In genomic region chr10:73819513-73820093, GRCh38 we compare ENCODE assay signal across 11 cellular contexts. TPM values are rescaled to one million over a fixed set of nuclear protein-coding genes. Genes with fewer than 3 reads are reported as not detected.
DNase-seq lines count a peak whose midpoint lies in the region; ATAC-seq and TF ChIP-seq lines count a peak whose summit lies in the region.
"Had no signal": no experiment of that assay in that cellular context is flagged by ENCODE, and none has a peak within 500 bp of the region (broad histone marks: within the 10 kb centered on the region; RNA-seq: fewer than 3 reads in every experiment).

No MANE protein-coding gene starts in this region.

- ATAC-seq in activated B cell treated with CpG ODN at 0.5 μM for 24 hours (ENCODE audit: low read depth), result no peak
- ATAC-seq in gastroesophageal sphincter, result peak; percentile 40
- no peak for ATAC-seq in HG02588 (IDR thresholded peaks at IDR 0.05; ENCODE audit: unreplicated experiment)
- ATAC-seq in HG03108 (IDR thresholded peaks at IDR 0.05; ENCODE audit: unreplicated experiment), result no peak

- H3K27ac ChIP-seq in gastroesophageal sphincter (peak overlapping the region in 3 of 4 donors; percentile 61 to 72 (median 63)), neutrophil (peak overlapping the region; percentile 81)

- H3K27me3 Mint-ChIP-seq in Calu3 (ENCODE audit: unreplicated experiment) (no peaks in the 10 kb centered on the region), activated B cell treated with CpG ODN at 0.5 μM for 24 hours (no peaks in the 10 kb centered on the region)

- no peaks in the 10 kb centered on the region for H3K9me3 ChIP-seq in gastroesophageal sphincter
- H3K9me3 ChIP-seq in neutrophil, result no peaks in the 10 kb centered on the region

- WGBS in gastroesophageal sphincter (ENCODE audit: low coverage in 1 of 2), 2 donors, result no CpG with 5 or more reads among the region's 20 CpGs

- TF ChIP-seq EP300 in gastroesophageal sphincter (IDR thresholded peaks at IDR 0.05), result no peak

- POLR2A ChIA-PET in activated B cell treated with CpG ODN at 0.5 μM for 24 hours (lab: Charles Lee), result no interaction called here

- peaks cover 0 to 27% (median 0%) of the 10 kb centered on the region in 3 donors for H3K4me1 ChIP-seq in gastroesophageal sphincter
- peaks cover 50 to 55% of the 10 kb centered on the region in 2 experiments for H3K4me1 ChIP-seq in neutrophil (ENCODE audit: control insufficient read depth in 1 of 2, insufficient read depth in 1 of 2, low read depth in 1 of 2, low read length in 1 of 2)

- H3K9me3 Mint-ChIP-seq in Calu3 (ENCODE audit: low read depth, unreplicated experiment) (no peaks in the 10 kb centered on the region), activated B cell treated with CpG ODN at 0.5 μM for 24 hours (no peaks in the 10 kb centered on the region)

- H3K4me1 Mint-ChIP-seq in Calu3 (ENCODE audit: low read depth, unreplicated experiment) (no peaks in the 10 kb centered on the region), activated B cell treated with CpG ODN at 0.5 μM for 24 hours (no peaks in the 10 kb centered on the region)

- BruUV-seq in Calu3 (replicated peaks; lab: Mats Ljungman, UMichigan), result no TSS peak

- TF ChIP-seq POLR2A in gastroesophageal sphincter (IDR thresholded peaks at IDR 0.05), result no peak

- no peak for TF ChIP-seq CTCF in Calu3 (IDR thresholded peaks at IDR 0.05; ENCODE audit: unreplicated experiment)
- no peak for TF ChIP-seq CTCF in activated B cell treated with CpG ODN at 0.5 μM for 24 hours (IDR thresholded peaks at IDR 0.05)
- no peak for TF ChIP-seq CTCF in gastroesophageal sphincter (IDR thresholded peaks at IDR 0.05)
- no peak for TF ChIP-seq CTCF in neutrophil (IDR thresholded peaks at IDR 0.05)

- H3K27ac Mint-ChIP-seq in Calu3 (ENCODE audit: unreplicated experiment) (no peak overlapping the region), activated B cell treated with CpG ODN at 0.5 μM for 24 hours (peak overlapping the region; percentile 41)

- CTCF ChIA-PET in Calu3 (lab: Charles Lee) (no interaction called here), activated B cell treated with CpG ODN at 0.5 μM for 24 hours (lab: Charles Lee) (no interaction called here)

- intact Hi-C loops in Calu3 (cut with micrococcal nuclease; ENCODE audit: unreplicated experiment), result no loop called here
- intact Hi-C loops in activated B cell treated with CpG ODN at 0.5 μM for 24 hours (cut with micrococcal nuclease), result loop anchor here (10.0 kb wide), 1 partner anchor 195 kb away; no protein-coding TSS in a partner anchor

- DNase-seq in Calu3 (peak; percentile 48), activated B cell treated with CpG ODN at 0.5 μM for 24 hours (no peak), NCI-H526 (lab: John Stamatoyannopoulos, UW) (no peak), NCI-H345 (lab: John Stamatoyannopoulos, UW) (no peak)
- DNase-seq: C1 segment of cervical spinal cord; effector CD8-positive, alpha-beta T cell; HCEC 1CT had no signal

- H3K4me3 Mint-ChIP-seq in Calu3 (ENCODE audit: low read depth, unreplicated experiment), result no peak overlapping the region
- no peak overlapping the region for H3K4me3 Mint-ChIP-seq in activated B cell treated with CpG ODN at 0.5 μM for 24 hours

- H3K36me3 Mint-ChIP-seq in Calu3 (ENCODE audit: insufficient read depth, unreplicated experiment) (peaks cover 38% of the 10 kb centered on the region), activated B cell treated with CpG ODN at 0.5 μM for 24 hours (ENCODE audit: low read depth) (peaks cover 46% of the 10 kb centered on the region)

- H3K27me3 ChIP-seq in gastroesophageal sphincter, result no peaks in the 10 kb centered on the region
- H3K27me3 ChIP-seq in neutrophil, result no peaks in the 10 kb centered on the region

- H3K36me3 ChIP-seq in gastroesophageal sphincter (peaks cover 0 to 94% of the 10 kb centered on the region in 2 donors), neutrophil (peaks cover 93% of the 10 kb centered on the region)

- H3K4me3 ChIP-seq in gastroesophageal sphincter (no peak overlapping the region), neutrophil (ENCODE audit: low read depth in 1 of 2, low read length in 1 of 2) (no peak overlapping the region)

RNA-seq across cellular contexts. Expression of gene NDST2, which starts 8.2 kb away (rescaled TPM):
- 24.8 and 26.7 TPM in 2 replicates for total RNA-seq in Calu3 (2022)
- total RNA-seq in activated B cell treated with CpG ODN at 0.5 μM for 24 hours, result 59.4 and 61.7 TPM in 2 replicates
- total RNA-seq in gastroesophageal sphincter, result 10 to 100 TPM; 17.9 to 53.9 (median 25.7) TPM

RNA-seq across cellular contexts. Expression of gene ZSWIM8, which starts 34.2 kb away (rescaled TPM):
- total RNA-seq in Calu3 (2022), result 59.9 and 69.9 TPM in 2 replicates
- total RNA-seq in activated B cell treated with CpG ODN at 0.5 μM for 24 hours, result 67.5 and 93.0 TPM in 2 replicates
- total RNA-seq in gastroesophageal sphincter, result 100 to 1,000 TPM in 2 of 4 donors, 10 to 100 TPM in 2; 48.4 to 121 (median 101) TPM

RNA-seq across cellular contexts. Expression of gene CHCHD1, which starts 37.8 kb away (rescaled TPM):
- total RNA-seq in Calu3 (2022) (39.2 and 44.1 TPM in 2 replicates), activated B cell treated with CpG ODN at 0.5 μM for 24 hours (19.3 and 24.2 TPM in 2 replicates), gastroesophageal sphincter (10 to 100 TPM; 19.9 to 29.5 (median 21.4) TPM)

RNA-seq across cellular contexts. Expression of gene CAMK2G, which starts 54.8 kb away (rescaled TPM):
- total RNA-seq in Calu3 (2022) (58.1 and 58.9 TPM in 2 replicates), activated B cell treated with CpG ODN at 0.5 μM for 24 hours (17.8 and 19.9 TPM in 2 replicates), gastroesophageal sphincter (100 to 1,000 TPM in 3 of 4 donors, 10 to 100 TPM in 1; 82.3 to 207 (median 155) TPM)
